ENCODE assay signal across 30 cellular contexts in genomic region chr20:57564180-57564802, GRCh38. TPM values are rescaled to one million over a fixed set of nuclear protein-coding genes. Genes with fewer than 3 reads are reported as not detected.
"Had no signal": no experiment of that assay in that cellular context is flagged by ENCODE, and none has a peak within 500 bp of the region (broad histone marks: within the 10 kb centered on the region; RNA-seq: fewer than 3 reads in every experiment).

No MANE protein-coding gene starts in this region.

- FAIRE-seq: astrocyte had no signal

- ATAC-seq: activated naive CD4-positive, alpha-beta T cell treated with anti-CD3 and anti-CD28 coated beads, Interleukin-2, amount 50 U/mL, for 72 hours; activated naive CD8-positive, alpha-beta T cell treated with anti-CD3 and anti-CD28 coated beads, Interleukin-2, amount 50 U/mL, for 24 hours; activated T-cell treated with anti-CD3 and anti-CD28 coated beads, Interleukin-2, amount 50 U/mL, for 4 hours; Right ventricle myocardium inferior had no signal

- H3K9me3 ChIP-seq: SK-N-SH had no signal

- H3K9me3 Mint-ChIP-seq: activated CD4-positive, alpha-beta memory T cell treated with anti-CD3 and anti-CD28 coated beads for 36 hours; activated CD4-positive, alpha-beta T cell treated with anti-CD3 and anti-CD28 coated beads, Interleukin-2, amount 10 ng/mL, durations not matched to agents 7 days and 5 days; activated naive CD4-positive, alpha-beta T cell treated with anti-CD3 and anti-CD28 coated beads, Interleukin-2, amount 50 U/mL, for 72 hours; activated naive CD8-positive, alpha-beta T cell treated with anti-CD3 and anti-CD28 coated beads, Interleukin-2, amount 50 U/mL, for 24 hours; activated T-cell treated with anti-CD3 and anti-CD28 coated beads, Interleukin-2, amount 50 U/mL, for 4 hours had no signal

- DNase-seq: activated CD4-positive, alpha-beta memory T cell treated with anti-CD3 and anti-CD28 coated beads for 36 hours; activated CD4-positive, alpha-beta T cell treated with anti-CD3 and anti-CD28 coated beads, Interleukin-2, amount 10 ng/mL, durations not matched to agents 7 days and 5 days; activated CD4-positive, CD25-positive, alpha-beta regulatory T cell; activated CD8-positive, alpha-beta memory T cell treated with anti-CD3 and anti-CD28 coated beads for 24 hours; activated effector memory CD4-positive, alpha-beta T cell treated with anti-CD3 and anti-CD28 coated beads, Interleukin-2, amount 50 U/mL, for 16 hours; activated naive CD4-positive, alpha-beta T cell treated with Interleukin-2 at 50 U/mL for 16 hours; activated naive CD8-positive, alpha-beta T cell treated with anti-CD3 and anti-CD28 coated beads, Interleukin-2, amount 50 U/mL, for 24 hours; activated T-cell treated with anti-CD3 and anti-CD28 coated beads, Interleukin-2, amount 50 U/mL, for 4 hours; amygdala; NCI-H1092 treated with DMSO at 0.1 percent for 48 hours; NCI-H1417 treated with DMSO at 0.1 percent for 48 hours; NCI-H1694; NCI-H2029; NCI-H2107; NCI-H2171 treated with DMSO at 0.1 percent for 48 hours; NCI-H226; NCI-H526; NCI-H774; SK-N-SH; T-helper 1 cell had no signal

- H3K9ac ChIP-seq: KMS-11, SK-N-SH had no signal

- H3K27ac Mint-ChIP-seq: activated CD4-positive, alpha-beta memory T cell treated with anti-CD3 and anti-CD28 coated beads for 36 hours; activated CD4-positive, alpha-beta T cell treated with anti-CD3 and anti-CD28 coated beads, Interleukin-2, amount 10 ng/mL, durations not matched to agents 7 days and 5 days; activated naive CD4-positive, alpha-beta T cell treated with anti-CD3 and anti-CD28 coated beads, Interleukin-2, amount 50 U/mL, for 72 hours; activated naive CD8-positive, alpha-beta T cell treated with anti-CD3 and anti-CD28 coated beads, Interleukin-2, amount 50 U/mL, for 24 hours; brain had no signal

- H3K36me3 Mint-ChIP-seq: activated CD4-positive, alpha-beta memory T cell treated with anti-CD3 and anti-CD28 coated beads for 36 hours; activated naive CD4-positive, alpha-beta T cell treated with anti-CD3 and anti-CD28 coated beads, Interleukin-2, amount 50 U/mL, for 72 hours had no signal

- H3K27ac ChIP-seq: KMS-11, VCaP had no signal

- H3K4me1 Mint-ChIP-seq: activated CD4-positive, alpha-beta T cell treated with anti-CD3 and anti-CD28 coated beads, Interleukin-2, amount 10 ng/mL, durations not matched to agents 7 days and 5 days; activated naive CD8-positive, alpha-beta T cell treated with anti-CD3 and anti-CD28 coated beads, Interleukin-2, amount 50 U/mL, for 24 hours had no signal

- H3K4me3 Mint-ChIP-seq: activated CD4-positive, alpha-beta memory T cell treated with anti-CD3 and anti-CD28 coated beads for 36 hours; activated CD4-positive, alpha-beta T cell treated with anti-CD3 and anti-CD28 coated beads, Interleukin-2, amount 10 ng/mL, durations not matched to agents 7 days and 5 days; activated naive CD8-positive, alpha-beta T cell treated with anti-CD3 and anti-CD28 coated beads, Interleukin-2, amount 50 U/mL, for 24 hours; activated T-cell treated with anti-CD3 and anti-CD28 coated beads, Interleukin-2, amount 50 U/mL, for 4 hours; brain had no signal

- H3K4me2 ChIP-seq: KMS-11, SK-N-SH had no signal

RNA-seq across cellular contexts. Expression of gene PCK1, which starts 3.4 kb away (rescaled TPM):
- total RNA-seq: activated CD4-positive, alpha-beta memory T cell treated with anti-CD3 and anti-CD28 coated beads for 36 hours; activated CD4-positive, alpha-beta T cell treated with anti-CD3 and anti-CD28 coated beads, Interleukin-2, amount 10 ng/mL, durations not matched to agents 7 days and 5 days; activated naive CD4-positive, alpha-beta T cell treated with anti-CD3 and anti-CD28 coated beads, Interleukin-2, amount 50 U/mL, for 72 hours; astrocyte; MCF 10A; RPMI7951; T-helper 2 cell treated with Interferon-gamma antibody and Interleukin-4, amounts not matched to agents 100 ng/mL and 5 ng/mL, for 36 hours had no signal
- polyA plus RNA-seq: SK-N-SH had no signal

RNA-seq across cellular contexts. Expression of gene CTCFL, which starts 39.4 kb away (rescaled TPM):
- total RNA-seq: activated CD4-positive, alpha-beta memory T cell treated with anti-CD3 and anti-CD28 coated beads for 36 hours; activated CD4-positive, alpha-beta T cell treated with anti-CD3 and anti-CD28 coated beads, Interleukin-2, amount 10 ng/mL, durations not matched to agents 7 days and 5 days; activated naive CD4-positive, alpha-beta T cell treated with anti-CD3 and anti-CD28 coated beads, Interleukin-2, amount 50 U/mL, for 72 hours; astrocyte; MCF 10A; NCI-H460; Right ventricle myocardium inferior; RPMI7951; T-helper 2 cell treated with Interferon-gamma antibody and Interleukin-4, amounts not matched to agents 100 ng/mL and 5 ng/mL, for 36 hours had no signal
- polyA plus RNA-seq: SK-N-SH had no signal

RNA-seq across cellular contexts. Expression of gene ZBP1, which starts 55.9 kb away (rescaled TPM):
- total RNA-seq: astrocyte, MCF 10A, NCI-H460, RPMI7951 had no signal
- polyA plus RNA-seq: SK-N-SH had no signal
